Comparison of ENCODE assay signal across 9 cellular contexts in the genomic region with DNA sequence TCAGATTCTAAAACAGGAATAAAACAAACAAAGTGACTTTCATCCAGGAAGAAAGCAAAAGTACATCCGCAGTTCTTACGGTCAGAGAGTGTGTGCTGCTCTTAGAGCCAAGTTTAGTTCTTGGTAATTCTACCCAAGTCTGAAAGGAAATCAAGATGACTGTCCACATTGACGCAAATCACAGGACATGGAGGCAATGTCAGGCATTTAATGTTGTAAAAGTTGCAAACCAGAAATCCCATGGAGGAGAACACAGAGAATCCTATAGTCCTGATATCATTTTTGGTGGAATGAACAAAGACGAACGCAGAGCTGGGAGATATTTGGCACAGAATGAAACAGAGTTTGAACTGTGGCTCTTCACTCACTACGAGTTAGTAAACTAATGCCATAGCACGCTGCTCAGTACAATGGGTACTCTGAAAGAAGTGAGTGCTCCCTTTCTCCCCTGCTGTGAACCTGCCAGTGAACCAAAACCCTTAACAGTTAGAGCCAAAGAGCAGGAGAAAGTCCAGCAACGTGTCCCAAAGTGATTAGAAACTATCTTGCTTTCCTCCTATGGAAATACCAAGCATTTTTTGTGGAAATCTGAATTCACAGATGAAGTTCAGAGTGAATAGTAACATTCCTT.
A peak's percentile ranks its signal among the peaks of the same experiment; 100 is the strongest.
DNase-seq lines count a peak whose midpoint lies in the region; ATAC-seq lines count a peak whose summit lies in the region.
"Had no signal": no experiment of that assay in that cellular context is flagged by ENCODE, and none has a peak within 500 bp of the region (broad histone marks: within the 10 kb centered on the region; RNA-seq: fewer than 3 reads in every experiment).

No MANE protein-coding gene starts in this region.

- H3K9ac ChIP-seq in muscle layer of colon (ENCODE audit: low read length): no peak overlapping the region
- no peak overlapping the region for H3K9ac ChIP-seq in Karpas-422 (ENCODE audit: low read length)
- H3K9ac ChIP-seq: BLaER1 had no signal

- no peaks in the 10 kb centered on the region for H3K79me2 ChIP-seq in Karpas-422 (ENCODE audit: low read length)

- H3K27ac ChIP-seq in epithelial cell of prostate (peak overlapping the region; percentile 91), muscle layer of colon (ENCODE audit: low read depth, low read length) (peak overlapping the region; percentile 45), aorta (ENCODE audit: low read depth in 1 of 2, low read length in 2 of 2) (peak overlapping the region; percentile 90 to 99), Karpas-422 (ENCODE audit: low read length) (no peak overlapping the region)
- H3K27ac ChIP-seq: BLaER1 had no signal

- no peak overlapping the region for H3K4me2 ChIP-seq in Karpas-422 (ENCODE audit: low read depth, low read length, poor library complexity, severe bottlenecking)
- H3K4me2 ChIP-seq: BLaER1 had no signal

- H3K27me3 ChIP-seq in muscle layer of colon (ENCODE audit: control insufficient read depth in 1 of 2, insufficient read depth in 2 of 2, low read length in 2 of 2) (no peaks in the 10 kb centered on the region), aorta (ENCODE audit: control insufficient read depth in 1 of 2, insufficient read depth in 2 of 2, low read length in 1 of 2) (no peaks in the 10 kb centered on the region), Karpas-422 (ENCODE audit: low read length) (0 out of 2 replicates have a peak, but pooled peaks cover 2% of the 10 kb centered on the region)
- H3K27me3 ChIP-seq: BLaER1 had no signal

- H2AFZ ChIP-seq in Karpas-422 (ENCODE audit: low read length): no peak overlapping the region

- H3K4me3 ChIP-seq in muscle layer of colon (ENCODE audit: low read depth in 1 of 2, low read length in 2 of 2) (peak overlapping the region in 1 of 2 donors; percentile 26), aorta (ENCODE audit: low read length in 2 of 2) (peak overlapping the region in 1 of 2 donors; percentile 41), Karpas-422 (ENCODE audit: low read length) (no peak overlapping the region)
- H3K4me3 ChIP-seq: BLaER1 had no signal

- intact Hi-C loops in Right ventricle myocardium inferior (cut with DNase I) (no loop called here), cardiac septum (cut with DNase I) (no loop called here), aorta (cut with DNase I) (loop anchor here (2.0 to 10.0 kb wide), 6 partner anchors 46 to 296 kb away; a partner anchor contains a TSS)

- H3K4me1 ChIP-seq in muscle layer of colon (ENCODE audit: insufficient read depth, low read length) (peaks cover 28% of the 10 kb centered on the region), aorta (ENCODE audit: control insufficient read depth in 1 of 2, insufficient read depth in 2 of 2, low read length in 2 of 2) (peaks cover 0 to 7% of the 10 kb centered on the region in 2 donors), Karpas-422 (ENCODE audit: low read length) (no peaks in the 10 kb centered on the region)

- ATAC-seq in Right ventricle myocardium inferior (peak; percentile 45), aorta (ENCODE audit: low FRiP score) (peak; percentile 74)

- peaks cover 7% of the 10 kb centered on the region; the same call in 1 of the 2 replicates for H3K9me2 ChIP-seq in Karpas-422 (replicated peaks; ENCODE audit: insufficient read depth, low read length)

- H4K20me1 ChIP-seq in Karpas-422 (ENCODE audit: insufficient read depth, low read depth, low read length): no peaks in the 10 kb centered on the region
- H4K20me1 ChIP-seq: BLaER1 had no signal

- H3K9me3 ChIP-seq in muscle layer of colon (ENCODE audit: low read length): no peaks in the 10 kb centered on the region
- no peaks in the 10 kb centered on the region for H3K9me3 ChIP-seq in aorta (ENCODE audit: control insufficient read depth, low read length)
- no peaks in the 10 kb centered on the region for H3K9me3 ChIP-seq in Karpas-422 (ENCODE audit: low read length)
- H3K9me3 ChIP-seq: BLaER1 had no signal

- H3K36me3 ChIP-seq in muscle layer of colon (ENCODE audit: insufficient read depth, low read length) (no peaks in the 10 kb centered on the region), aorta (ENCODE audit: control insufficient read depth in 1 of 2, insufficient read depth in 2 of 2, low read length in 1 of 2) (no peaks in the 10 kb centered on the region), Karpas-422 (ENCODE audit: insufficient read depth, low read length) (no peaks in the 10 kb centered on the region)
- H3K36me3 ChIP-seq: BLaER1 had no signal

- DNase-seq in Right ventricle myocardium inferior (ENCODE audit: missing footprints): no peak
- DNase-seq in cardiac septum (ENCODE audit: low spot score): no peak
- DNase-seq in epithelial cell of prostate (ENCODE audit: low read depth, low spot score): no peak
- DNase-seq in aorta: no peak
- no peak for DNase-seq in Karpas-422
- no peak for DNase-seq in T-helper 9 cell
- DNase-seq in HUDEP-2 (lab: John Stamatoyannopoulos, UW; ENCODE audit: unreplicated experiment in 76 of 76): no peak

- 5 to 6% methylated on average over 8 of the region's 8 CpGs for WGBS in aorta, 2 donors

Comparison
In these comparisons a context has a peak if more than half of its experiments do, and no peak if none do; other contexts are left out.
1. intact Hi-C loops: an anchor here in aorta (2.0 to 10.0 kb wide); none called in Right ventricle myocardium inferior and cardiac septum.